14 cellular contexts compared by ENCODE assay signal in the genomic region with DNA sequence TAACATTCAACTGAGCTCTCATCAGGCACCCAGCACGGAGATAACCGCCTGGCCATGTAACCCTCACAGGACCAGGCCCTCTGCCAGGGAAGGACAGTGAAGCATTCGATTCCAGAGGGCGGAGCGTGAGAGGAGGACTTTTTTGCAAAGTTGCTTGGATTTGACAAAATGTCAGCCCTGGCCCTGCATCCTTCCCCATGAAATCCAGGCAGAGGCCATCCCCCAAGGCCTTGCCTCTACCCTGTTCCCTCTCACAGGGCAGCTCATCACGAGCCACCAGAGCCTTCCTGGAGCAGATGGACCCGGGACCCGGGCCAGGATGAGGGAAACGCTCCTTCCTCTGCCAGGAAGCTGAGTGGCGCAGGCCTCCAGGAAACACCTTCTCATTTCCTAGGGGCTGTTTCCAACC. TPM values are rescaled to one million over a fixed set of nuclear protein-coding genes. Genes with fewer than 3 reads are reported as not detected.
DNase-seq lines count a peak whose midpoint lies in the region; ATAC-seq and TF ChIP-seq lines count a peak whose summit lies in the region.
"Had no signal": no experiment of that assay in that cellular context is flagged by ENCODE, and none has a peak within 500 bp of the region (broad histone marks: within the 10 kb centered on the region; RNA-seq: fewer than 3 reads in every experiment).

No MANE protein-coding gene starts in this region.

- peak; percentile 48 to 81 (median 70) for ATAC-seq in heart left ventricle
- no peak for ATAC-seq in naive thymus-derived CD4-positive, alpha-beta T cell

- peaks cover 0 to 5% (median 0%) of the 10 kb centered on the region in 7 donors for H3K4me1 Mint-ChIP-seq in naive thymus-derived CD4-positive, alpha-beta T cell

- peaks cover 0 to 18% (median 10%) of the 10 kb centered on the region in 5 donors for H3K36me3 Mint-ChIP-seq in naive thymus-derived CD4-positive, alpha-beta T cell

- POLR2A ChIA-PET in naive thymus-derived CD4-positive, alpha-beta T cell (lab: Charles Lee): no interaction called here

- WGBS in heart left ventricle, 4 donors: 8 to 39% (median 25%) methylated on average over 5 to 10 of the region's 10 CpGs
- WGBS in prostate gland: 49% methylated on average over 10 of the region's 10 CpGs

- H3K4me3 Mint-ChIP-seq in naive thymus-derived CD4-positive, alpha-beta T cell: no peak overlapping the region
- H3K4me3 Mint-ChIP-seq: activated CD4-positive, alpha-beta memory T cell treated with anti-CD3 and anti-CD28 coated beads, Interleukin-2, amount 10 ng/mL, durations not matched to agents 7 days and 5 days had no signal

- intact Hi-C loops in heart left ventricle (cut with DNase I): no loop called here
- intact Hi-C loops in prostate gland (cut with DNase I): no loop called here
- intact Hi-C loops in naive thymus-derived CD4-positive, alpha-beta T cell (cut with micrococcal nuclease): no loop called here

- H3K27ac Mint-ChIP-seq in naive thymus-derived CD4-positive, alpha-beta T cell: no peak overlapping the region
- H3K27ac Mint-ChIP-seq: activated CD4-positive, alpha-beta memory T cell treated with anti-CD3 and anti-CD28 coated beads, Interleukin-2, amount 10 ng/mL, durations not matched to agents 7 days and 5 days had no signal

- TF ChIP-seq POLR2A in heart left ventricle (IDR thresholded peaks at IDR 0.05) (no peak), prostate gland (IDR thresholded peaks at IDR 0.05) (no peak)

- H3K9me3 ChIP-seq in heart left ventricle (no peaks in the 10 kb centered on the region), prostate gland (no peaks in the 10 kb centered on the region)
- no peaks in the 10 kb centered on the region for H3K9me3 ChIP-seq in naive thymus-derived CD4-positive, alpha-beta T cell (ENCODE audit: control insufficient read depth in 2 of 3, low read length in 3 of 3)
- H3K9me3 ChIP-seq: ascending aorta, SJCRH30 had no signal

- H3K27me3 ChIP-seq in heart left ventricle (no peaks in the 10 kb centered on the region), prostate gland (replicated peaks; ENCODE audit: insufficient read depth) (no peaks in the 10 kb centered on the region)
- H3K27me3 ChIP-seq in naive thymus-derived CD4-positive, alpha-beta T cell (ENCODE audit: control insufficient read depth in 2 of 2, insufficient read depth in 2 of 2, low read length in 2 of 2): no peaks in the 10 kb centered on the region
- H3K27me3 ChIP-seq: ascending aorta, SJCRH30 had no signal

- no peaks in the 10 kb centered on the region for H3K27me3 Mint-ChIP-seq in naive thymus-derived CD4-positive, alpha-beta T cell
- H3K27me3 Mint-ChIP-seq: activated CD4-positive, alpha-beta memory T cell treated with anti-CD3 and anti-CD28 coated beads, Interleukin-2, amount 10 ng/mL, durations not matched to agents 7 days and 5 days had no signal

- H3K4me3 ChIP-seq in heart left ventricle (no peak overlapping the region), prostate gland (no peak overlapping the region)
- H3K4me3 ChIP-seq in naive thymus-derived CD4-positive, alpha-beta T cell (ENCODE audit: low read length): no peak overlapping the region
- H3K4me3 ChIP-seq: ascending aorta, SJCRH30 had no signal

- H3K36me3 ChIP-seq in heart left ventricle (peaks cover 0 to 20% (median 0%) of the 10 kb centered on the region in 9 donors), prostate gland (no peaks in the 10 kb centered on the region)
- H3K36me3 ChIP-seq in naive thymus-derived CD4-positive, alpha-beta T cell (ENCODE audit: control insufficient read depth in 2 of 3, insufficient read depth in 3 of 3, low read length in 3 of 3): peaks cover 0 to 8% (median 0%) of the 10 kb centered on the region in 3 experiments
- H3K36me3 ChIP-seq: SJCRH30 had no signal

- no peaks in the 10 kb centered on the region for H3K9me3 Mint-ChIP-seq in naive thymus-derived CD4-positive, alpha-beta T cell
- H3K9me3 Mint-ChIP-seq: activated CD4-positive, alpha-beta memory T cell treated with anti-CD3 and anti-CD28 coated beads, Interleukin-2, amount 10 ng/mL, durations not matched to agents 7 days and 5 days had no signal

- H3K27ac ChIP-seq in heart left ventricle (peak overlapping the region; percentile 1 to 80 (median 51)), prostate gland (peak overlapping the region; percentile 17 to 50)
- no peak overlapping the region for H3K27ac ChIP-seq in naive thymus-derived CD4-positive, alpha-beta T cell (ENCODE audit: low read depth, low read length)
- H3K27ac ChIP-seq: ascending aorta, SJCRH30 had no signal

- DNase-seq in AG20443 (ENCODE audit: low spot score): peak; percentile 81
- peak; percentile 31 for DNase-seq in astrocyte of the hippocampus (ENCODE audit: low read depth, low spot score)
- DNase-seq in heart left ventricle: peak; percentile 53 to 78 (median 56)
- DNase-seq in prostate gland (ENCODE audit: low spot score): no peak
- DNase-seq in kidney glomerular epithelial cell (lab: John Stamatoyannopoulos, UW): no peak
- no peak for DNase-seq in NCI-H1417 (lab: John Stamatoyannopoulos, UW)
- DNase-seq in naive thymus-derived CD4-positive, alpha-beta T cell: no peak
- no peak for DNase-seq in stimulated activated naive CD4-positive, alpha-beta T cell treated with Interleukin-2 at 50 U/mL for 16 hours (lab: John Stamatoyannopoulos, UW)
- DNase-seq: activated CD4-positive, alpha-beta memory T cell treated with anti-CD3 and anti-CD28 coated beads, Interleukin-2, amount 10 ng/mL, durations not matched to agents 7 days and 5 days; AML-193; glutamatergic neuron; SJCRH30; stimulated activated CD4-positive, alpha-beta T cell treated with anti-CD3 and anti-CD28 coated beads, Interleukin-4, amount 100 ng/mL, for 1 hour had no signal

- no peak for TF ChIP-seq CTCF in heart left ventricle (IDR thresholded peaks at IDR 0.05)
- no peak for TF ChIP-seq CTCF in prostate gland (IDR thresholded peaks at IDR 0.05)

- H3K4me1 ChIP-seq in heart left ventricle (peaks cover 6 to 50% (median 23%) of the 10 kb centered on the region in 12 donors), prostate gland (replicated peaks) (no peaks in the 10 kb centered on the region)
- no peaks in the 10 kb centered on the region for H3K4me1 ChIP-seq in naive thymus-derived CD4-positive, alpha-beta T cell (ENCODE audit: control insufficient read depth in 2 of 2, insufficient read depth in 2 of 2, low read length in 2 of 2)
- H3K4me1 ChIP-seq: SJCRH30 had no signal

- CTCF ChIA-PET in naive thymus-derived CD4-positive, alpha-beta T cell (lab: Charles Lee): no interaction called here

RNA-seq across cellular contexts. Expression of gene CAMKK2, which starts 17.0 kb away (rescaled TPM):
- 10 to 100 TPM; 12.5 to 28.2 (median 16.0) TPM for total RNA-seq in heart left ventricle
- polyA plus RNA-seq in heart left ventricle: 10 to 100 TPM in 1 of 2 donors, 1 to 10 TPM in 1; 7.4 to 19.5 TPM
- 10 to 100 TPM; 26.9 to 52.2 TPM for total RNA-seq in prostate gland
- 10 to 100 TPM; 15.5 to 38.7 (median 18.1) TPM for total RNA-seq in naive thymus-derived CD4-positive, alpha-beta T cell
- polyA plus RNA-seq in naive thymus-derived CD4-positive, alpha-beta T cell: 10 to 100 TPM; 13.9 to 14.6 TPM

Comparison
In these comparisons a context has a peak if more than half of its experiments do, and no peak if none do; other contexts are left out.
1. DNase-seq: peak in AG20443 (single experiment), astrocyte of the hippocampus (single experiment) and heart left ventricle (5 of 5); none in prostate gland (single experiment), kidney glomerular epithelial cell (single experiment), NCI-H1417 (0 of 3), naive thymus-derived CD4-positive, alpha-beta T cell (0 of 9) and stimulated activated naive CD4-positive, alpha-beta T cell treated with Interleukin-2 at 50 U/mL for 16 hours (single experiment).